In the genomic region with DNA sequence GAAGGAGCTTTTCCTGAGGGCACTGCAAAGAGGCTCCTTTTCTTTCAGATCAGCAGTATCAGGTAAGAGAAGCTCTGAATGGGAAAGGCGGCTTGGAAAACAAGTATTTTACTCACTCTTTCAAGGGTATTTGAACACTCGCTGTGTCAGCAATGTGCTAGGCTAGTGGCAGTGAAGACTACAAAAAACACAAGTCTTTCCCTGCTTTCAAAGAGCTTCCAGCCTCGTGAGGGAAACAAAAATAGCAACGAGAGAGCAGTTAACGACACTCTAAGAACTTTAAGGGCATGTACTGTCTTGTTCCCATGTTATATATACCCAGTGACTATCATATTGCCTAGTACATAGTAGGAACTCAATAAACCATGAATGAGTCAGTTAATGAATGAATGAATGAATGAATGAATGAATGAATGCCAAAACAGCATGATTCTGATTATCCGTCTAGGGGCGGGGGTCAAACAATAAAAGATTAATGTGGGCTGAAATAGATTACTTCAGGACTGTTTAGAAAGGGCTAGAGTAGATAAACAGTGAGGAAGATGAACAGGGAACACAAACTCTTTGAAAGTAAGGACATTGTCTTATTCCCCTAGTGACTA, we compare ENCODE assay signal across 8 cellular contexts. TPM values are rescaled to one million over a fixed set of nuclear protein-coding genes. Genes with fewer than 3 reads are reported as not detected.
DNase-seq lines count a peak whose midpoint lies in the region; ATAC-seq, FAIRE-seq and TF ChIP-seq lines count a peak whose summit lies in the region.

No MANE protein-coding gene starts in this region.

- H3K4me3 ChIP-seq in astrocyte (ENCODE audit: insufficient read depth, low read depth, low read length) (peak overlapping the region; percentile 64), liver (ENCODE audit: low read depth in 1 of 3, low read length in 3 of 3) (peak overlapping the region in 1 of 3 donors; percentile 14), aorta (ENCODE audit: low read length in 2 of 2) (peak overlapping the region; percentile 41 to 60)

- no peak for DNase-seq in stimulated activated naive CD8-positive, alpha-beta T cell treated with anti-CD3 and anti-CD28 coated beads, Interleukin-15, Interleukin-2, amounts not matched to agents 100 U/mL and 50 U/mL, for 24 hours
- DNase-seq in astrocyte (ENCODE audit: low read depth): no peak
- no peak for DNase-seq in aorta
- DNase-seq in HPDE6-E6E7 (ENCODE audit: extremely low spot score): no peak
- DNase-seq in middle frontal gyrus (ENCODE audit: extremely low spot score, low spot score): no peak
- DNase-seq in NCI-H2081 treated with DMSO at 0.1 percent for 48 hours (lab: John Stamatoyannopoulos, UW): no peak

- WGBS in liver: 41% methylated on average over 7 of the region's 7 CpGs
- 26% methylated on average over 7 of the region's 7 CpGs for WGBS in aorta, 2 donors

- H3K9me3 ChIP-seq in astrocyte (ENCODE audit: insufficient read depth, low read depth, low read length) (no peaks in the 10 kb centered on the region), liver (ENCODE audit: control insufficient read depth in 4 of 4, low read length in 3 of 4) (no peaks in the 10 kb centered on the region), aorta (ENCODE audit: control insufficient read depth, low read length) (no peaks in the 10 kb centered on the region)

- H3K9ac ChIP-seq in astrocyte (ENCODE audit: low read length): peak overlapping the region; percentile 79
- H3K9ac ChIP-seq in liver (ENCODE audit: low read depth in 1 of 2, low read length in 2 of 2): no peak overlapping the region

- H3K79me2 ChIP-seq in astrocyte (ENCODE audit: insufficient read depth, low read length): no peaks in the 10 kb centered on the region

- no peaks in the 10 kb centered on the region for H3K36me3 ChIP-seq in astrocyte (ENCODE audit: insufficient read depth, low read length)
- H3K36me3 ChIP-seq in liver (ENCODE audit: control insufficient read depth in 4 of 4, insufficient read depth in 3 of 4, low read depth in 1 of 4, low read length in 3 of 4): no peaks in the 10 kb centered on the region
- H3K36me3 ChIP-seq in aorta (ENCODE audit: control insufficient read depth in 1 of 2, insufficient read depth in 2 of 2, low read length in 1 of 2): no peaks in the 10 kb centered on the region

- H3K4me1 ChIP-seq in astrocyte (ENCODE audit: insufficient read depth, low read length) (peaks cover 2% of the 10 kb centered on the region), liver (ENCODE audit: control insufficient read depth in 4 of 4, insufficient read depth in 4 of 4, low read length in 3 of 4) (no peaks in the 10 kb centered on the region), aorta (ENCODE audit: control insufficient read depth in 1 of 2, insufficient read depth in 2 of 2, low read length in 2 of 2) (no peaks in the 10 kb centered on the region)

- H3K4me1 Mint-ChIP-seq in stimulated activated naive CD8-positive, alpha-beta T cell treated with anti-CD3 and anti-CD28 coated beads, Interleukin-15, Interleukin-2, amounts not matched to agents 100 ng/mL and 50 ng/mL, for 24 hours (ENCODE audit: low read depth): peaks cover 23% of the 10 kb centered on the region
- peaks cover 7% of the 10 kb centered on the region for H3K4me1 Mint-ChIP-seq in astrocyte (ENCODE audit: low read depth, unreplicated experiment)

- H4K20me1 ChIP-seq in astrocyte (ENCODE audit: insufficient read depth, low read length): no peaks in the 10 kb centered on the region

- H3K27ac ChIP-seq in astrocyte (ENCODE audit: low read depth, low read length) (peak overlapping the region; percentile 80), liver (ENCODE audit: low read depth in 1 of 2, low read length in 2 of 2) (no peak overlapping the region), aorta (ENCODE audit: low read depth in 1 of 2, low read length in 2 of 2) (peak overlapping the region in 1 of 2 donors; percentile 22)

- TF ChIP-seq RAD21 in liver (IDR thresholded peaks at IDR 0.05): no peak

- intact Hi-C loops in aorta (cut with DNase I): loop anchor here in 1 of 2 donors (10.0 kb wide), 1 partner anchor 118 kb away; no protein-coding TSS in a partner anchor

- TF ChIP-seq CTCF in astrocyte (IDR thresholded peaks at IDR 0.05; ENCODE audit: insufficient read depth, low read depth, low read length): no peak
- TF ChIP-seq CTCF in liver (IDR thresholded peaks at IDR 0.05; ENCODE audit: low read depth, low read length, missing input control): no peak

- ATAC-seq in stimulated activated naive CD8-positive, alpha-beta T cell treated with anti-CD3 and anti-CD28 coated beads, Interleukin-15, Interleukin-2, amounts not matched to agents 100 U/mL and 50 U/mL, for 24 hours: no peak
- no peak for ATAC-seq in aorta (ENCODE audit: low FRiP score)

- no peaks in the 10 kb centered on the region for H3K9me3 Mint-ChIP-seq in stimulated activated naive CD8-positive, alpha-beta T cell treated with anti-CD3 and anti-CD28 coated beads, Interleukin-15, Interleukin-2, amounts not matched to agents 100 ng/mL and 50 ng/mL, for 24 hours
- H3K9me3 Mint-ChIP-seq in astrocyte (ENCODE audit: unreplicated experiment): no peaks in the 10 kb centered on the region

- peak overlapping the region; percentile 88 for H3K4me2 ChIP-seq in astrocyte (ENCODE audit: low read length)

- H3K27me3 Mint-ChIP-seq in stimulated activated naive CD8-positive, alpha-beta T cell treated with anti-CD3 and anti-CD28 coated beads, Interleukin-15, Interleukin-2, amounts not matched to agents 100 ng/mL and 50 ng/mL, for 24 hours: peaks cover 19% of the 10 kb centered on the region
- peaks cover 3% of the 10 kb centered on the region for H3K27me3 Mint-ChIP-seq in astrocyte (ENCODE audit: low read depth, unreplicated experiment)

- no peaks in the 10 kb centered on the region for H3K36me3 Mint-ChIP-seq in stimulated activated naive CD8-positive, alpha-beta T cell treated with anti-CD3 and anti-CD28 coated beads, Interleukin-15, Interleukin-2, amounts not matched to agents 100 ng/mL and 50 ng/mL, for 24 hours (ENCODE audit: low read depth)
- H3K36me3 Mint-ChIP-seq in astrocyte (ENCODE audit: low read depth, unreplicated experiment): no peaks in the 10 kb centered on the region

- H2AFZ ChIP-seq in astrocyte (ENCODE audit: low read depth, low read length): peak overlapping the region; percentile 81

- FAIRE-seq in astrocyte (lab: Jason Lieb, UNC): no peak

- peak overlapping the region; percentile 84 for H3K4me3 Mint-ChIP-seq in stimulated activated naive CD8-positive, alpha-beta T cell treated with anti-CD3 and anti-CD28 coated beads, Interleukin-15, Interleukin-2, amounts not matched to agents 100 ng/mL and 50 ng/mL, for 24 hours
- H3K4me3 Mint-ChIP-seq in astrocyte (ENCODE audit: unreplicated experiment): peak overlapping the region; percentile 88

- no peak overlapping the region for H3K27ac Mint-ChIP-seq in stimulated activated naive CD8-positive, alpha-beta T cell treated with anti-CD3 and anti-CD28 coated beads, Interleukin-15, Interleukin-2, amounts not matched to agents 100 ng/mL and 50 ng/mL, for 24 hours
- H3K27ac Mint-ChIP-seq in astrocyte (ENCODE audit: unreplicated experiment): peak overlapping the region; percentile 97

- H3K27me3 ChIP-seq in astrocyte (ENCODE audit: insufficient read depth, low read length) (no peaks in the 10 kb centered on the region), liver (ENCODE audit: control insufficient read depth in 4 of 4, insufficient read depth in 4 of 4, low read length in 3 of 4) (peaks cover 0 to 4% (median 0%) of the 10 kb centered on the region in 4 donors), aorta (ENCODE audit: control insufficient read depth in 1 of 2, insufficient read depth in 2 of 2, low read length in 1 of 2) (no peaks in the 10 kb centered on the region)

TF ChIP-seq in liver, 16 proteins besides CTCF, POLR2A, EP300 and RAD21:
- no peak for TF ChIP-seq YY1 (IDR thresholded peaks at IDR 0.05)
- TF ChIP-seq GABPA (IDR thresholded peaks at IDR 0.05 in 1 of 2, conservative IDR thresholded peaks at IDR 0.05 in 1 of 2): no peak
- TF ChIP-seq, protein P1, sequence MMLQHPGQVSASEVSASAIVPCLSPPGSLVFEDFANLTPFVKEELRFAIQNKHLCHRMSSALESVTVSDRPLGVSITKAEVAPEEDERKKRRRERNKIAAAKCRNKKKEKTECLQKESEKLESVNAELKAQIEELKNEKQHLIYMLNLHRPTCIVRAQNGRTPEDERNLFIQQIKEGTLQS (IDR thresholded peaks at IDR 0.05): no peak
- TF ChIP-seq SP1 (IDR thresholded peaks at IDR 0.05): peak; percentile 1

RNA-seq across cellular contexts. Expression of a gene that starts 14.2 kb away (rescaled TPM):
- total RNA-seq in astrocyte: 0.41 and 0.75 TPM in 2 replicates
- under 1 TPM in 1 of 2 donors, not detected in 1; 0.42 TPM for total RNA-seq in liver
- under 1 TPM; 0.08 to 0.21 TPM for polyA plus RNA-seq in liver
- total RNA-seq in aorta: 1 to 10 TPM; 1.3 to 7.8 TPM
- 1 to 10 TPM in 1 of 2 donors, under 1 TPM in 1; 0.25 to 3.7 TPM for polyA plus RNA-seq in aorta
